Comparison of ENCODE assay signal across 12 cellular contexts in genomic region chr9:859251-859650, GRCh38. TPM values are rescaled to one million over a fixed set of nuclear protein-coding genes. Genes with fewer than 3 reads are reported as not detected.
DNase-seq lines count a peak whose midpoint lies in the region; ATAC-seq, FAIRE-seq and TF ChIP-seq lines count a peak whose summit lies in the region.
"Had no signal": no experiment of that assay in that cellular context is flagged by ENCODE, and none has a peak within 500 bp of the region (broad histone marks: within the 10 kb centered on the region; RNA-seq: fewer than 3 reads in every experiment).

No MANE protein-coding gene starts in this region.

- no peaks in the 10 kb centered on the region for H3K79me2 ChIP-seq in DOHH2 (ENCODE audit: control insufficient read depth, low read length)

- H3K27ac Mint-ChIP-seq in effector memory CD8-positive, alpha-beta T cell = no peak overlapping the region
- H3K27ac Mint-ChIP-seq: natural killer cell had no signal

- H3K27ac ChIP-seq in DOHH2 (ENCODE audit: low read depth, low read length) = peak overlapping the region; percentile 37
- no peak overlapping the region for H3K27ac ChIP-seq in SJCRH30
- H3K27ac ChIP-seq: PC-9 had no signal

- H3K4me1 Mint-ChIP-seq in effector memory CD8-positive, alpha-beta T cell (ENCODE audit: low read depth in 2 of 2) = peaks cover 0 to 1% of the 10 kb centered on the region in 2 donors
- H3K4me1 Mint-ChIP-seq: natural killer cell had no signal

- H3K27me3 ChIP-seq in DOHH2 (ENCODE audit: control insufficient read depth, low read length) = peaks cover 4% of the 10 kb centered on the region; the same call in 1 of the 2 replicates
- no peaks in the 10 kb centered on the region for H3K27me3 ChIP-seq in SJCRH30

- peaks cover 25 to 41% of the 10 kb centered on the region in 2 donors for H3K27me3 Mint-ChIP-seq in effector memory CD8-positive, alpha-beta T cell

- H3K4me3 ChIP-seq in DOHH2 (ENCODE audit: low read length) (peak overlapping the region; percentile 61), foreskin fibroblast (ENCODE audit: low read depth in 1 of 2, low read length in 2 of 2) (no peak overlapping the region), SJCRH30 (no peak overlapping the region)
- H3K4me3 ChIP-seq: PC-9 had no signal

- FAIRE-seq in GM19239 (lab: Jason Lieb, UNC) = peak; percentile 64
- FAIRE-seq: keratinocyte had no signal

- no peaks in the 10 kb centered on the region for H3K9me3 Mint-ChIP-seq in effector memory CD8-positive, alpha-beta T cell
- H3K9me3 Mint-ChIP-seq: natural killer cell had no signal

- no peak for TF ChIP-seq CTCF in DOHH2 (IDR thresholded peaks at IDR 0.05; ENCODE audit: low read depth, low read length, poor library complexity, severe bottlenecking)
- no peak for TF ChIP-seq CTCF in foreskin fibroblast (IDR thresholded peaks at IDR 0.05; ENCODE audit: low read depth, low read length)

- H3K36me3 Mint-ChIP-seq in effector memory CD8-positive, alpha-beta T cell (ENCODE audit: insufficient read depth) = no peaks in the 10 kb centered on the region
- H3K36me3 Mint-ChIP-seq: natural killer cell had no signal

- H3K4me3 Mint-ChIP-seq in effector memory CD8-positive, alpha-beta T cell = no peak overlapping the region
- H3K4me3 Mint-ChIP-seq: natural killer cell had no signal

- DNase-seq in GM19239 (ENCODE audit: insufficient read length, low spot score) = peak; percentile 36
- DNase-seq in T-helper 9 cell = no peak
- DNase-seq in effector memory CD8-positive, alpha-beta T cell = no peak
- DNase-seq in foreskin fibroblast = no peak
- no peak for DNase-seq in SJCRH30
- DNase-seq: natural killer cell, NCI-H1436 treated with DMSO at 0.1 percent for 48 hours, PC-9 had no signal

- peak overlapping the region; percentile 82 for H3K4me2 ChIP-seq in DOHH2 (ENCODE audit: low read length)
- H3K4me2 ChIP-seq: PC-9 had no signal

- ATAC-seq in HG02610 (IDR thresholded peaks at IDR 0.05; ENCODE audit: unreplicated experiment) (peak; percentile 99), HG03354 (IDR thresholded peaks at IDR 0.05; ENCODE audit: poor library complexity, severe bottlenecking, unreplicated experiment) (peak; percentile 100)
- ATAC-seq in effector memory CD8-positive, alpha-beta T cell (replicated peaks) = no peak
- ATAC-seq: natural killer cell had no signal

- H4K20me1 ChIP-seq in DOHH2 (ENCODE audit: control insufficient read depth, insufficient read depth, low read depth, low read length) = no peaks in the 10 kb centered on the region

- no peaks in the 10 kb centered on the region for H3K9me2 ChIP-seq in DOHH2 (replicated peaks; ENCODE audit: control insufficient read depth, low read length)

- H3K9me3 ChIP-seq in DOHH2 (ENCODE audit: control insufficient read depth, insufficient read depth, low read length) (no peaks in the 10 kb centered on the region), SJCRH30 (replicated peaks) (no peaks in the 10 kb centered on the region)

- H3K4me1 ChIP-seq in DOHH2 (ENCODE audit: control insufficient read depth, low read length) (peaks cover 20% of the 10 kb centered on the region), SJCRH30 (no peaks in the 10 kb centered on the region)

- H3K36me3 ChIP-seq in DOHH2 (ENCODE audit: control insufficient read depth, low read length) (no peaks in the 10 kb centered on the region), SJCRH30 (no peaks in the 10 kb centered on the region)

- H3F3A ChIP-seq in DOHH2 (ENCODE audit: control insufficient read depth, insufficient read depth) = peaks cover 7% of the 10 kb centered on the region

RNA-seq across cellular contexts. Expression of gene DMRT1, which starts 17.8 kb away (rescaled TPM):
- not detected in 2 replicates for total RNA-seq in SJCRH30 (2014; rRNA removed; shearing (Covaris generic))
- total RNA-seq: natural killer cell, PC-9 had no signal
